Comparison of ENCODE assay signal across 23 cellular contexts in the genomic region with DNA sequence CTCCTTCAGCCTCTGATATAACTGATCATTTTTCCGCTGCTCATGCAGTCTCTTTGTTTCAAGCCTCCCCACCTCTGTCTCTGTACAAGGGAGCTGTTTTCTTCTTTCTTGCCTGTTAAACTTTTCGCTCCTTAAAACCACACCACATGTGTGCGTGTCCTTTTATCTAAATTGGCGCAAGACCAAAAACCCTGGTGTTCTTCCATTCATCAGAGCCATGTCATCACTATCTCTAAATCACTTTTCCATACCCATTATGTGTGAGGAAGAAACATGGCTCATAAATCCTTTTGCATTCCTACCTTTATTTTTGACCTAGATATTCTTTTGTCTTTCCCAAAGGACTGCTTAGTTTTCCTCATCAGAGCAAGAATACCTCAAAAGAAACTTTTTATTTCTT.
"Had no signal": no experiment of that assay in that cellular context is flagged by ENCODE, and none has a peak within 500 bp of the region (broad histone marks: within the 10 kb centered on the region; RNA-seq: fewer than 3 reads in every experiment).

No MANE protein-coding gene starts in this region.

- H3K4me1 ChIP-seq: breast epithelium, SJSA1 had no signal

- DNase-seq: activated CD4-positive, alpha-beta T cell treated with anti-CD3 and anti-CD28 coated beads for 36 hours; activated CD4-positive, alpha-beta T cell treated with anti-CD3 and anti-CD28 coated beads, Interleukin-2, amount 10 ng/mL, durations not matched to agents 7 days and 5 days; activated CD4-positive, alpha-beta T cell treated with anti-CD3 and anti-CD28 coated beads, Interleukin-2, amount 50 U/mL, for 48 hours; activated CD8-positive, alpha-beta T cell treated with anti-CD3 and anti-CD28 coated beads, Interleukin-2, amount 10 ng/mL, durations not matched to agents 7 days and 5 days; activated gamma-delta T cell; activated naive CD4-positive, alpha-beta T cell treated with Interleukin-2 at 50 U/mL for 16 hours; activated naive CD8-positive, alpha-beta T cell treated with anti-CD3 and anti-CD28 coated beads, Interleukin-2, amount 10 ng/mL, durations not matched to agents 7 days and 5 days; activated T-cell treated with anti-CD3 and anti-CD28 coated beads, Interleukin-2, amount 50 U/mL, for 24 hours; body of pancreas; KG1; NCI-H1105; NCI-H1417 treated with DMSO at 0.1 percent for 48 hours; NCI-H187 treated with DMSO at 0.1 percent for 48 hours; NCI-H2081; NCI-H2171 treated with DMSO at 0.1 percent for 48 hours; NCI-H2227 treated with DMSO at 0.1 percent for 48 hours; NCI-H446 treated with DMSO at 0.1 percent for 48 hours; NCI-H524 treated with DMSO at 0.1 percent for 48 hours; RPMI8226; SHP77 treated with DMSO at 0.1 percent for 48 hours; SK-N-SH had no signal

- H3K9me2 ChIP-seq: SK-N-SH had no signal

- H3K9ac ChIP-seq: SK-N-SH had no signal

- H3K36me3 ChIP-seq: breast epithelium, SJSA1 had no signal

- H3K27ac ChIP-seq: breast epithelium, SJSA1 had no signal

- H3K27me3 ChIP-seq: body of pancreas, breast epithelium, SJSA1 had no signal

- H3K4me2 ChIP-seq: SK-N-SH had no signal

- H3K4me3 ChIP-seq: body of pancreas, breast epithelium, SJSA1 had no signal
